In the genomic region with DNA sequence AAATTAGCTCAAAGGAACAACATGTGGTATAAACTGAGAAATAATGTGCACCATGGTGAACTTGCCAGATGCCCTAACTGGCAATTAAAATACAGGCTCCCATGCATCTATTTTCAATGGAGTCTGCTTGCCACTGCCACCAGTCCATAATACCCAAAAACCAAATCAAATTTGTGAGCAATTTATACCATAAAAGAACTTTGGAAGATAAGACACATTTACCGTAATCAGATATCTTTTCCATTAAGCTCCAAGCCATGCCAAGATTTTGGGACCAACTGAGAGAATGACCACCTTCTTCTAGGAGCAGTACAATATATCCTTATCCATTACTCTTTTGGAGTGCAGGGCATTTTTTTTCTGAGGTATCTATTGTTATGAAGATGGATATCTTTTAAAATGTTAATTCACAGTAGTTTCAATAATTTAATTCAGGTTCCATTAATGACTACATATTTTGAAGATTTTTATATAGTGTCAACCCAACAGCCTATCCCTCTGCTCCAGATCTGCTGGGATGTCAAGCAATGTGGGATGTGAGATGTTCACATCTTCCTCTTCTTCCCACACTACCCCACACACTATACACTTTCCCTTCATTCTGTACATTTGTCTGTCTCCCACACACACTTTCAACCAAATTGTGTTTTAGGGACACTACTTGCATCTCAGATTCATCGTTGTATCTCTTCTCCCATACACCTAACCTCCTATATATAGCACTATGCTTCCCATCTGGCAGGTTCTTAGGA, we compare ENCODE assay signal across 23 cellular contexts.
"Had no signal": no experiment of that assay in that cellular context is flagged by ENCODE, and none has a peak within 500 bp of the region (broad histone marks: within the 10 kb centered on the region; RNA-seq: fewer than 3 reads in every experiment).

No MANE protein-coding gene starts in this region.

- H3K27ac ChIP-seq: adrenal gland, Peyer's patch, SJSA1 had no signal

- H3K4me1 Mint-ChIP-seq: T-cell had no signal

- H3K4me3 Mint-ChIP-seq: activated CD8-positive, alpha-beta T cell treated with anti-CD3 and anti-CD28 coated beads for 36 hours; activated naive CD8-positive, alpha-beta T cell treated with anti-CD3 and anti-CD28 coated beads, Interleukin-2, amount 10 ng/mL, durations not matched to agents 7 days and 5 days; activated T-cell treated with anti-CD3 and anti-CD28 coated beads, Interleukin-2, amount 50 U/mL, for 72 hours; T-cell had no signal

- H3K27me3 ChIP-seq: adrenal gland, Peyer's patch, SJSA1 had no signal

- H3K27ac Mint-ChIP-seq: activated CD8-positive, alpha-beta T cell treated with anti-CD3 and anti-CD28 coated beads for 36 hours; activated naive CD8-positive, alpha-beta T cell treated with anti-CD3 and anti-CD28 coated beads, Interleukin-2, amount 10 ng/mL, durations not matched to agents 7 days and 5 days; activated T-cell treated with anti-CD3 and anti-CD28 coated beads, Interleukin-2, amount 50 U/mL, for 72 hours; activated T-helper 2 cell treated with anti-CD3 and anti-CD28 coated beads, Interferon-gamma antibody, Interleukin-2, Interleukin-4, amounts not matched to agents 10 μg/mL and 5 μg/mL and 100 μg/mL, durations not matched to agents 14 hours and 24 hours and 36 hours; T-cell had no signal

- ATAC-seq: activated CD8-positive, alpha-beta T cell treated with anti-CD3 and anti-CD28 coated beads for 36 hours; activated T-cell treated with anti-CD3 and anti-CD28 coated beads, Interleukin-2, amount 50 U/mL, for 72 hours; T-cell had no signal

- H3K4me1 ChIP-seq: adrenal gland, Peyer's patch, SJSA1 had no signal

- H3K36me3 ChIP-seq: adrenal gland, Peyer's patch, SJSA1 had no signal

- H3K9me3 ChIP-seq: adrenal gland, Peyer's patch, SJSA1 had no signal

- H3K4me3 ChIP-seq: adrenal gland, Peyer's patch, SJSA1 had no signal

- DNase-seq: activated CD4-positive, CD25-positive, alpha-beta regulatory T cell; activated CD8-positive, alpha-beta memory T cell treated with anti-CD3 and anti-CD28 coated beads, Interleukin-2, amount 50 U/mL, for 4 hours; activated CD8-positive, alpha-beta T cell treated with anti-CD3 and anti-CD28 coated beads for 36 hours; activated gamma-delta T cell treated with Interleukin-2 at 50 U/mL for 16 hours; activated naive CD4-positive, alpha-beta T cell treated with anti-CD3 and anti-CD28 coated beads, Interleukin-2, amount 50 U/mL, for 16 hours; activated naive CD8-positive, alpha-beta T cell treated with anti-CD3 and anti-CD28 coated beads, Interleukin-2, amount 10 ng/mL, durations not matched to agents 7 days and 5 days; activated T-cell treated with anti-CD3 and anti-CD28 coated beads, Interleukin-2, amount 50 U/mL, for 72 hours; adrenal gland; anterior cingulate cortex; cerebellar nuclear complex; NCI-H1092; NCI-H1930; NCI-H2171 treated with DMSO at 0.1 percent for 48 hours; NCI-H226; NCI-H526; NCI-H82; Peyer's patch; SHP77; T-cell; T-helper 2 cell; T1000 had no signal

- H3K9me3 Mint-ChIP-seq: activated CD8-positive, alpha-beta T cell treated with anti-CD3 and anti-CD28 coated beads for 36 hours; activated naive CD8-positive, alpha-beta T cell treated with anti-CD3 and anti-CD28 coated beads, Interleukin-2, amount 10 ng/mL, durations not matched to agents 7 days and 5 days; activated T-cell treated with anti-CD3 and anti-CD28 coated beads, Interleukin-2, amount 50 U/mL, for 72 hours; activated T-helper 2 cell treated with anti-CD3 and anti-CD28 coated beads, Interferon-gamma antibody, Interleukin-2, Interleukin-4, amounts not matched to agents 10 μg/mL and 5 μg/mL and 100 μg/mL, durations not matched to agents 14 hours and 24 hours and 36 hours; T-cell had no signal

- H3K27me3 Mint-ChIP-seq: activated CD8-positive, alpha-beta T cell treated with anti-CD3 and anti-CD28 coated beads for 36 hours; activated naive CD8-positive, alpha-beta T cell treated with anti-CD3 and anti-CD28 coated beads, Interleukin-2, amount 10 ng/mL, durations not matched to agents 7 days and 5 days; T-cell had no signal
